9 cellular contexts compared by ENCODE assay signal in genomic region chr17:10737168-10737622, GRCh38. TPM values are rescaled to one million over a fixed set of nuclear protein-coding genes. Genes with fewer than 3 reads are reported as not detected.
DNase-seq lines count a peak whose midpoint lies in the region; ATAC-seq, FAIRE-seq and TF ChIP-seq lines count a peak whose summit lies in the region.
"Had no signal": no experiment of that assay in that cellular context is flagged by ENCODE, and none has a peak within 500 bp of the region (broad histone marks: within the 10 kb centered on the region; RNA-seq: fewer than 3 reads in every experiment).

No MANE protein-coding gene starts in this region.

- H3K27ac Mint-ChIP-seq in neural crest cell (ENCODE audit: unreplicated experiment): no peak overlapping the region

- peaks cover 7% of the 10 kb centered on the region for H3K27me3 Mint-ChIP-seq in neural crest cell (ENCODE audit: low read depth)

- no peaks in the 10 kb centered on the region for H3K36me3 Mint-ChIP-seq in neural crest cell (ENCODE audit: low read depth)
- H3K36me3 Mint-ChIP-seq: naive B cell had no signal

- FAIRE-seq in A204.1 (lab: Jason Lieb, UNC) (peak; percentile 89), G401.6 (lab: Jason Lieb, UNC) (peak; percentile 70)

- H3K9me3 Mint-ChIP-seq in neural crest cell: no peaks in the 10 kb centered on the region
- H3K9me3 Mint-ChIP-seq: naive B cell had no signal

- H3K4me3 ChIP-seq in fibroblast of mammary gland (ENCODE audit: control insufficient read depth, low read depth, low read length): no peak overlapping the region

- DNase-seq in NCI-H2196 treated with DMSO at 0.1 percent for 48 hours (lab: John Stamatoyannopoulos, UW; ENCODE audit: unreplicated experiment) (peak; percentile 23), fibroblast of mammary gland (ENCODE audit: low read depth) (peak; percentile 66), neural crest cell (ENCODE audit: low read depth, low spot score) (peak; percentile 69)
- DNase-seq in activated CD8-positive, alpha-beta memory T cell treated with anti-CD3 and anti-CD28 coated beads, Interleukin-2, amount 50 U/mL, for 4 hours: peak; percentile 22
- DNase-seq: naive B cell had no signal

- TF ChIP-seq CTCF in fibroblast of mammary gland (conservative IDR thresholded peaks at IDR 0.05; ENCODE audit: control insufficient read depth, insufficient read depth, low read depth, low read length) (peak; percentile 92), neural crest cell (conservative IDR thresholded peaks at IDR 0.05) (peak; percentile 84)

- no peak overlapping the region for H3K4me3 Mint-ChIP-seq in neural crest cell
- H3K4me3 Mint-ChIP-seq: naive B cell had no signal

- H3K4me1 Mint-ChIP-seq in neural crest cell: peaks cover 14% of the 10 kb centered on the region

- ATAC-seq in GM19035 (IDR thresholded peaks at IDR 0.05; ENCODE audit: unreplicated experiment): no peak
- no peak for ATAC-seq in GM18511 (IDR thresholded peaks at IDR 0.05; ENCODE audit: unreplicated experiment)

RNA-seq across cellular contexts. Expression of gene TMEM220, which starts 7.4 kb away (rescaled TPM):
- total RNA-seq in neural crest cell: 5.0 and 5.1 TPM in 2 replicates

RNA-seq across cellular contexts. Expression of gene ADPRM, which starts 39.8 kb away (rescaled TPM):
- total RNA-seq in neural crest cell: 9.7 and 9.8 TPM in 2 replicates

RNA-seq across cellular contexts. Expression of gene SCO1, which starts 39.9 kb away (rescaled TPM):
- 32.5 and 36.2 TPM in 2 replicates for total RNA-seq in neural crest cell
